ENCODE assay signal across 6 cellular contexts in the genomic region with DNA sequence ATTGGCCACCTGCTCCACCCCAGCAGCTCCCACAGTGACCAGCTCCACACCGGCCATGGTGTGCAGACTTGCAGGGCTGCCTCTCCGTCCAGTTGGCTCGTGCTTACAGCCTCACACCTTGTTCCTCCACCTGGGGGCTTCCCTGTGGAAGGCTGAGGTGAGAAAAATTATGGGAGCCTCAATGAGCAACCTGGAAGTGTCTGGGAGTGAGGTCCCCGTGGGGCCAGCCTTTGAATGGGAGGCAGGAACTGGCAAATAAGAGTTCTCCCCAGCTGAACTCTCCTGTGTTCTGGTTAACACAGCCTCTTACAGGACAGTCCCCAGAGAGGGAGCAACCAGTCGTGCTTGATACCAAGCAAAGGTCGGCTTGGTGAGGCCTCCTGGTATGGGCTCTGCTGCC. TPM values are rescaled to one million over a fixed set of nuclear protein-coding genes. Genes with fewer than 3 reads are reported as not detected.
"Had no signal": no experiment of that assay in that cellular context is flagged by ENCODE, and none has a peak within 500 bp of the region (broad histone marks: within the 10 kb centered on the region; RNA-seq: fewer than 3 reads in every experiment).

No MANE protein-coding gene starts in this region.

- H2AFZ ChIP-seq: GM23248 had no signal

- DNase-seq: GM23248, GOT3, H9, HCEC 1CT had no signal

- H3K27ac Mint-ChIP-seq: H9 had no signal

- H3K9me3 Mint-ChIP-seq: H9, IgD-negative memory B cell had no signal

- FAIRE-seq: H54 had no signal

- H3K27me3 Mint-ChIP-seq: IgD-negative memory B cell had no signal

- H3K4me3 Mint-ChIP-seq: H9 had no signal

- H3K4me3 ChIP-seq: GM23248 had no signal

- H3K36me3 Mint-ChIP-seq: IgD-negative memory B cell had no signal

- H3K9ac ChIP-seq: GM23248 had no signal

- H3K27ac ChIP-seq: GM23248 had no signal

RNA-seq across cellular contexts. Expression of a gene that starts 30.3 kb away (rescaled TPM):
- total RNA-seq: H9 had no signal
- polyA plus RNA-seq: IgD-negative memory B cell had no signal
